ENCODE assay signal across 1 cellular context in the genomic region with DNA sequence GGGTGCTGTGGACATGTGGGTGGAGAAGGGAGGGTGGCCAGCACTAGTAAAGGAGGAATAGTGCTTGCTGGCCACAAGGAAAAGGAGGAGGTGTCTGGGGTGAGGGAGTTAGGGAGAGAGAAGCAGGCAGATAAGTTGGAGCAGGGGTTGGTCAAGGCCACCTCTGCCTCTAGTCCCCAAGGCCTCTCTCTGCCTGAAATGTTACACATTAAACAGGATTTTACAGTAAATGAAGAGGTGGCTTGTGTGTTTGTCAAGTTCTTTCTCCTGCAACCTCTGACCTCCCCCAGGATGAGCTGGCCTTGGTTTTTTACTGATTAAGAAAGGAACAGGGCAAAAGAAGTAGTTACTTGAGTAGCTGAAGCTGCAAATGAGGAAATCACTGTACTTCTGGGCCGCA.
TF ChIP-seq lines count a peak whose summit lies in the region.

No MANE protein-coding gene starts in this region.

TF ChIP-seq in GM23338, 12 proteins besides CTCF, POLR2A, EP300 and RAD21 (continued from another document):
- TF ChIP-seq, protein P1, sequence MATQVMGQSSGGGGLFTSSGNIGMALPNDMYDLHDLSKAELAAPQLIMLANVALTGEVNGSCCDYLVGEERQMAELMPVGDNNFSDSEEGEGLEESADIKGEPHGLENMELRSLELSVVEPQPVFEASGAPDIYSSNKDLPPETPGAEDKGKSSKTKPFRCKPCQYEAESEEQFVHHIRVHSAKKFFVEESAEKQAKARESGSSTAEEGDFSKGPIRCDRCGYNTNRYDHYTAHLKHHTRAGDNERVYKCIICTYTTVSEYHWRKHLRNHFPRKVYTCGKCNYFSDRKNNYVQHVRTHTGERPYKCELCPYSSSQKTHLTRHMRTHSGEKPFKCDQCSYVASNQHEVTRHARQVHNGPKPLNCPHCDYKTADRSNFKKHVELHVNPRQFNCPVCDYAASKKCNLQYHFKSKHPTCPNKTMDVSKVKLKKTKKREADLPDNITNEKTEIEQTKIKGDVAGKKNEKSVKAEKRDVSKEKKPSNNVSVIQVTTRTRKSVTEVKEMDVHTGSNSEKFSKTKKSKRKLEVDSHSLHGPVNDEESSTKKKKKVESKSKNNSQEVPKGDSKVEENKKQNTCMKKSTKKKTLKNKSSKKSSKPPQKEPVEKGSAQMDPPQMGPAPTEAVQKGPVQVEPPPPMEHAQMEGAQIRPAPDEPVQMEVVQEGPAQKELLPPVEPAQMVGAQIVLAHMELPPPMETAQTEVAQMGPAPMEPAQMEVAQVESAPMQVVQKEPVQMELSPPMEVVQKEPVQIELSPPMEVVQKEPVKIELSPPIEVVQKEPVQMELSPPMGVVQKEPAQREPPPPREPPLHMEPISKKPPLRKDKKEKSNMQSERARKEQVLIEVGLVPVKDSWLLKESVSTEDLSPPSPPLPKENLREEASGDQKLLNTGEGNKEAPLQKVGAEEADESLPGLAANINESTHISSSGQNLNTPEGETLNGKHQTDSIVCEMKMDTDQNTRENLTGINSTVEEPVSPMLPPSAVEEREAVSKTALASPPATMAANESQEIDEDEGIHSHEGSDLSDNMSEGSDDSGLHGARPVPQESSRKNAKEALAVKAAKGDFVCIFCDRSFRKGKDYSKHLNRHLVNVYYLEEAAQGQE (IDR thresholded peaks at IDR 0.05; ENCODE audit: unreplicated experiment), result no peak
- TF ChIP-seq JUNB (IDR thresholded peaks at IDR 0.05; ENCODE audit: unreplicated experiment) (no peak), CREB1 (CRISPR knock-in tag; IDR thresholded peaks at IDR 0.05; ENCODE audit: low read depth) (no peak)
